ENCODE assay signal across 15 cellular contexts in genomic region chr19:55390461-55390880, GRCh38.
DNase-seq lines count a peak whose midpoint lies in the region; ATAC-seq and TF ChIP-seq lines count a peak whose summit lies in the region.
"Had no signal": no experiment of that assay in that cellular context is flagged by ENCODE, and none has a peak within 500 bp of the region (broad histone marks: within the 10 kb centered on the region; RNA-seq: fewer than 3 reads in every experiment).

No MANE protein-coding gene starts in this region.

- peaks cover 62% of the 10 kb centered on the region for H3K4me1 Mint-ChIP-seq in stimulated activated naive CD8-positive, alpha-beta T cell treated with anti-CD3 and anti-CD28 coated beads, Interleukin-15, amount 100 ng/mL, for 72 hours

- H3K27ac Mint-ChIP-seq in stimulated activated naive CD8-positive, alpha-beta T cell treated with anti-CD3 and anti-CD28 coated beads, Interleukin-15, amount 100 ng/mL, for 72 hours, result peak overlapping the region; percentile 83 to 88

- no peaks in the 10 kb centered on the region for H3K27me3 Mint-ChIP-seq in stimulated activated naive CD8-positive, alpha-beta T cell treated with anti-CD3 and anti-CD28 coated beads, Interleukin-15, amount 100 ng/mL, for 72 hours

- no peaks in the 10 kb centered on the region for H3K9me3 Mint-ChIP-seq in stimulated activated naive CD8-positive, alpha-beta T cell treated with anti-CD3 and anti-CD28 coated beads, Interleukin-15, amount 100 ng/mL, for 72 hours

- peak; percentile 19 for DNase-seq in stimulated activated CD4-positive, alpha-beta T cell treated with anti-CD3 and anti-CD28 coated beads, Interleukin-4, amount 100 ng/mL, for 1 hour
- no peak for DNase-seq in stimulated activated CD4-positive, alpha-beta T cell treated with anti-CD3 and anti-CD28 coated beads, Interleukin-1b, Interleukin-23, amount 100 ng/mL, for 48 hours
- DNase-seq in NCI-H146 (lab: John Stamatoyannopoulos, UW) (peak; percentile 81), astrocyte of the spinal cord (ENCODE audit: low read depth, low spot score) (peak; percentile 37), NCI-H2029 (lab: John Stamatoyannopoulos, UW) (no peak), NCI-H2081 treated with DMSO at 0.1 percent for 48 hours (lab: John Stamatoyannopoulos, UW) (no peak), SHP77 (lab: John Stamatoyannopoulos, UW) (no peak)
- DNase-seq in stimulated activated naive CD8-positive, alpha-beta T cell treated with anti-CD3 and anti-CD28 coated beads, Interleukin-15, amount 100 ng/mL, for 72 hours, result no peak
- DNase-seq: HCEC 1CT; hypothalamus; KG1; lower lobe of right lung; PC-9; stimulated activated naive CD4-positive, alpha-beta T cell treated with Interleukin-2 at 50 U/mL for 16 hours; T-helper 9 cell had no signal

- in situ Hi-C loops in astrocyte of the spinal cord (cut with HindIII; ENCODE audit: low sequenced_read_pairs), result loop anchor here (10.0 kb wide), 1 partner anchor 216 kb away; no protein-coding TSS in a partner anchor

- no peak for TF ChIP-seq CTCF in astrocyte of the spinal cord (IDR thresholded peaks at IDR 0.05; ENCODE audit: low read depth, low read length)

- no peak overlapping the region for H3K4me3 Mint-ChIP-seq in stimulated activated naive CD8-positive, alpha-beta T cell treated with anti-CD3 and anti-CD28 coated beads, Interleukin-15, amount 100 ng/mL, for 72 hours

- ATAC-seq in stimulated activated naive CD8-positive, alpha-beta T cell treated with anti-CD3 and anti-CD28 coated beads, Interleukin-15, amount 100 ng/mL, for 72 hours, result no peak
- ATAC-seq: lower lobe of right lung had no signal

- no peak overlapping the region for H3K4me3 ChIP-seq in astrocyte of the spinal cord (ENCODE audit: low read depth, low read length)
- H3K4me3 ChIP-seq: lower lobe of right lung, PC-9 had no signal

Comparison
In these comparisons a context has a peak if more than half of its experiments do, and no peak if none do; other contexts are left out.
1. DNase-seq: peak in stimulated activated CD4-positive, alpha-beta T cell treated with anti-CD3 and anti-CD28 coated beads, Interleukin-4, amount 100 ng/mL, for 1 hour (single experiment), NCI-H146 (single experiment) and astrocyte of the spinal cord (single experiment); none in stimulated activated CD4-positive, alpha-beta T cell treated with anti-CD3 and anti-CD28 coated beads, Interleukin-1b, Interleukin-23, amount 100 ng/mL, for 48 hours (single experiment), stimulated activated naive CD8-positive, alpha-beta T cell treated with anti-CD3 and anti-CD28 coated beads, Interleukin-15, amount 100 ng/mL, for 72 hours (0 of 2), NCI-H2029 (single experiment), NCI-H2081 treated with DMSO at 0.1 percent for 48 hours (single experiment) and SHP77 (0 of 2).